In genomic region chr6:16846399-16846778, GRCh38 we compare ENCODE assay signal across 20 cellular contexts.
DNase-seq lines count a peak whose midpoint lies in the region; ATAC-seq, FAIRE-seq and TF ChIP-seq lines count a peak whose summit lies in the region.
"Had no signal": no experiment of that assay in that cellular context is flagged by ENCODE, and none has a peak within 500 bp of the region (broad histone marks: within the 10 kb centered on the region; RNA-seq: fewer than 3 reads in every experiment).

No MANE protein-coding gene starts in this region.

- no peak for FAIRE-seq in K562 (lab: Jason Lieb, UNC)
- FAIRE-seq: A549, D721Med, G401.6, GM12891, GM19239 had no signal

- no peaks in the 10 kb centered on the region for H4K20me1 ChIP-seq in SK-N-SH (ENCODE audit: insufficient read depth)
- H4K20me1 ChIP-seq in K562 (replicated peaks; ENCODE audit: control insufficient read depth, insufficient read depth, low read length) = no peaks in the 10 kb centered on the region
- H4K20me1 ChIP-seq: BLaER1 treated with 17β-estradiol and CSF1 and Interleukin-3, amounts not matched to agents 10 nM and 100 nM had no signal

- TF ChIP-seq CTCF in SK-N-SH (IDR thresholded peaks at IDR 0.05) (no peak), HEK293 (tag by site-specific recombination; IDR thresholded peaks at IDR 0.05) (no peak), K562 (IDR thresholded peaks at IDR 0.05 in 2 of 3, conservative IDR thresholded peaks at IDR 0.05 in 1 of 3; ENCODE audit: insufficient read depth in 2 of 3, low read depth in 1 of 3, low read length in 3 of 3) (no peak)

- no peak for TF ChIP-seq POLR2A in K562 (conservative IDR thresholded peaks at IDR 0.05)

- H3K4me2 ChIP-seq in SK-N-SH = no peak overlapping the region
- H3K4me2 ChIP-seq in K562 (ENCODE audit: insufficient read depth, low read length) = no peak overlapping the region
- H3K4me2 ChIP-seq: A549; BLaER1 treated with 17β-estradiol and CSF1 and Interleukin-3, amounts not matched to agents 10 nM and 100 nM had no signal

- no peak overlapping the region for H3K9ac ChIP-seq in SK-N-SH
- H3K9ac ChIP-seq in K562 (ENCODE audit: insufficient read depth in 1 of 2, low read depth in 2 of 2, low read length in 2 of 2) = no peak overlapping the region
- H3K9ac ChIP-seq: BLaER1 treated with 17β-estradiol and CSF1 and Interleukin-3, amounts not matched to agents 10 nM and 100 nM had no signal

- in situ Hi-C loops in K562 (cut with MboI) = no loop called here

- H3K9me3 ChIP-seq in SK-N-SH = no peaks in the 10 kb centered on the region
- no peaks in the 10 kb centered on the region for H3K9me3 ChIP-seq in HEK293 (ENCODE audit: control insufficient read depth, insufficient read depth, low read depth, low read length)
- no peaks in the 10 kb centered on the region for H3K9me3 ChIP-seq in K562 (replicated peaks; ENCODE audit: control insufficient read depth, insufficient read depth, low read depth, low read length)
- H3K9me3 ChIP-seq: A549; BLaER1 treated with 17β-estradiol and CSF1 and Interleukin-3, amounts not matched to agents 10 nM and 100 nM; Caco-2 had no signal

- CTCF ChIA-PET in SK-N-SH (lab: Yijun Ruan, JAX) (interaction anchor here (1.3 kb wide), 1 partner anchor 83 kb away, joined by 3 read pairs; no protein-coding TSS in a partner anchor), HEK293 (lab: Yijun Ruan, JAX) (interaction anchor here (0.7 to 2.5 kb wide), 4 partner anchors 29 to 118 kb away, joined by 3 to 10 read pairs (median 4); no protein-coding TSS in a partner anchor), K562 (lab: Yijun Ruan, JAX; ENCODE audit: low intra/inter-chr PET ratio) (no interaction called here)

- ATAC-seq in SK-N-SH treated with all-trans-retinoic acid at 6 μM for 48 hours = no peak
- no peak for ATAC-seq in K562
- no peak for ATAC-seq in GM21717 (IDR thresholded peaks at IDR 0.05; ENCODE audit: unreplicated experiment)
- ATAC-seq: A549; CD8-positive, alpha-beta T cell had no signal

- H3K9me1 ChIP-seq in K562 (ENCODE audit: control insufficient read depth, insufficient read depth, low read length) = no peaks in the 10 kb centered on the region

- H3K4me1 ChIP-seq in SK-N-SH (ENCODE audit: control insufficient read depth in 1 of 2, insufficient read depth in 2 of 2, low read depth in 1 of 2, low read length in 1 of 2) (peaks cover 10 to 26% of the 10 kb centered on the region in 2 experiments), HEK293 (ENCODE audit: control insufficient read depth, insufficient read depth, low read length) (peaks cover 32% of the 10 kb centered on the region), K562 (replicated peaks in 1 of 2; ENCODE audit: control insufficient read depth in 2 of 2, insufficient read depth in 2 of 2, low read length in 2 of 2) (no peaks in the 10 kb centered on the region)
- H3K4me1 ChIP-seq: A549, Caco-2 had no signal

- H3K36me3 ChIP-seq in SK-N-SH (replicated peaks in 1 of 2; ENCODE audit: control insufficient read depth in 1 of 2, insufficient read depth in 2 of 2, low read length in 1 of 2) (no peaks in the 10 kb centered on the region), HEK293 (ENCODE audit: control insufficient read depth in 2 of 2, insufficient read depth in 1 of 2, low read length in 2 of 2) (no peaks in the 10 kb centered on the region), K562 (ENCODE audit: control insufficient read depth, insufficient read depth, low read length) (no peaks in the 10 kb centered on the region)
- H3K36me3 ChIP-seq: BLaER1 treated with 17β-estradiol and CSF1 and Interleukin-3, amounts not matched to agents 10 nM and 100 nM had no signal

- H2AFZ ChIP-seq in SK-N-SH (ENCODE audit: low read depth) (no peak overlapping the region), K562 (ENCODE audit: low read depth, low read length) (no peak overlapping the region)

- H3K27me3 ChIP-seq in SK-N-SH (ENCODE audit: insufficient read depth) (no peaks in the 10 kb centered on the region), K562 (ENCODE audit: control insufficient read depth in 2 of 2, insufficient read depth in 2 of 2, low read length in 2 of 2) (peaks cover 10% of the 10 kb centered on the region in 2 experiments; a peak in 3 of 5 replicates)
- H3K27me3 ChIP-seq: BLaER1 treated with 17β-estradiol and CSF1 and Interleukin-3, amounts not matched to agents 10 nM and 100 nM had no signal

- DNase-seq in SK-N-SH (no peak), K562 (ENCODE audit: extremely low read depth in 1 of 4, low spot score in 3 of 4) (no peak)
- DNase-seq: AML-193; Caco-2; Calu3; CD4-positive, alpha-beta T cell; CD8-positive, alpha-beta T cell; DMS79 treated with DMSO at 0.1 percent for 48 hours; GF-D8 had no signal

- POLR2A ChIA-PET in SK-N-SH (lab: Yijun Ruan, JAX) = no interaction called here
- POLR2A ChIA-PET in HEK293 (lab: Yijun Ruan, JAX) = no interaction called here
- POLR2A ChIA-PET in K562 (lab: Yijun Ruan, JAX) = interaction anchor here (0.9 kb wide), 1 partner anchor 10 kb away, joined by 4 read pairs; no protein-coding TSS in a partner anchor

- TF ChIP-seq RAD21 in SK-N-SH (IDR thresholded peaks at IDR 0.05; ENCODE audit: low read length) (no peak), K562 (CRISPR knock-in tag; conservative IDR thresholded peaks at IDR 0.05 in 1 of 2, IDR thresholded peaks at IDR 0.05 in 1 of 2) (no peak)

- BruUV-seq in K562 (replicated peaks; lab: Mats Ljungman, UMichigan) = no TSS peak

- no peaks in the 10 kb centered on the region for H3K79me2 ChIP-seq in SK-N-SH (ENCODE audit: insufficient read depth)
- no peaks in the 10 kb centered on the region for H3K79me2 ChIP-seq in K562 (ENCODE audit: control insufficient read depth, insufficient read depth, low read length)

- no peaks in the 10 kb centered on the region for H3K9me2 ChIP-seq in SK-N-SH

- H3F3A ChIP-seq in SK-N-SH (replicated peaks; ENCODE audit: insufficient read depth) = peaks cover 18% of the 10 kb centered on the region

- intact Hi-C loops in K562 (cut with micrococcal nuclease) = no loop called here

- H3K4me3 ChIP-seq in SK-N-SH (ENCODE audit: low read depth in 2 of 2, low read length in 1 of 2) (no peak overlapping the region), HEK293 (ENCODE audit: low read depth, low read length) (no peak overlapping the region), K562 (no peak overlapping the region)
- H3K4me3 ChIP-seq: A549; BLaER1 treated with 17β-estradiol and CSF1 and Interleukin-3, amounts not matched to agents 10 nM and 100 nM had no signal

- 40% methylated on average over 2 of the region's 2 CpGs for WGBS in SK-N-SH (ENCODE audit: low lambda C conversion rate)
- WGBS in K562 (ENCODE audit: insufficient coverage, low coverage, missing lambda C conversion rate) = 0% methylated on average over 2 of the region's 2 CpGs

- TF ChIP-seq EP300 in SK-N-SH (IDR thresholded peaks at IDR 0.05; ENCODE audit: borderline replicate concordance in 1 of 2, low read depth in 1 of 2, low read length in 1 of 2) (no peak), K562 (IDR thresholded peaks at IDR 0.05; ENCODE audit: low read length) (no peak)

- H3K27ac ChIP-seq in SK-N-SH (ENCODE audit: low read depth in 2 of 2, low read length in 1 of 2) = no peak overlapping the region
- no peak overlapping the region for H3K27ac ChIP-seq in HEK293 (ENCODE audit: extremely low read depth, low read depth, low read length)
- no peak overlapping the region for H3K27ac ChIP-seq in K562 (ENCODE audit: extremely low read depth, low read depth, low read length)
- H3K27ac ChIP-seq: 22Rv1; A549; BLaER1 treated with 17β-estradiol and CSF1 and Interleukin-3, amounts not matched to agents 10 nM and 100 nM; C4-2B had no signal

TF ChIP-seq in SK-N-SH, 30 proteins besides CTCF, POLR2A, EP300 and RAD21:
- TF ChIP-seq GATA2 (CRISPR knock-in tag; IDR thresholded peaks at IDR 0.05) = peak; percentile 55
- TF ChIP-seq JUND (IDR thresholded peaks at IDR 0.05) = no peak

TF ChIP-seq in SK-N-SH treated with all-trans-retinoic acid at 6 μM for 48 hours, 23 proteins besides CTCF, POLR2A, EP300 and RAD21 (continues in another document):
- TF ChIP-seq ESRRG (CRISPR knock-in tag; IDR thresholded peaks at IDR 0.05) (no peak), TOX (CRISPR knock-in tag; IDR thresholded peaks at IDR 0.05; ENCODE audit: borderline replicate concordance) (no peak)

TF ChIP-seq in HEK293, 187 proteins besides CTCF, POLR2A, EP300 and RAD21 (continues in another document):
- TF ChIP-seq, protein P1, sequence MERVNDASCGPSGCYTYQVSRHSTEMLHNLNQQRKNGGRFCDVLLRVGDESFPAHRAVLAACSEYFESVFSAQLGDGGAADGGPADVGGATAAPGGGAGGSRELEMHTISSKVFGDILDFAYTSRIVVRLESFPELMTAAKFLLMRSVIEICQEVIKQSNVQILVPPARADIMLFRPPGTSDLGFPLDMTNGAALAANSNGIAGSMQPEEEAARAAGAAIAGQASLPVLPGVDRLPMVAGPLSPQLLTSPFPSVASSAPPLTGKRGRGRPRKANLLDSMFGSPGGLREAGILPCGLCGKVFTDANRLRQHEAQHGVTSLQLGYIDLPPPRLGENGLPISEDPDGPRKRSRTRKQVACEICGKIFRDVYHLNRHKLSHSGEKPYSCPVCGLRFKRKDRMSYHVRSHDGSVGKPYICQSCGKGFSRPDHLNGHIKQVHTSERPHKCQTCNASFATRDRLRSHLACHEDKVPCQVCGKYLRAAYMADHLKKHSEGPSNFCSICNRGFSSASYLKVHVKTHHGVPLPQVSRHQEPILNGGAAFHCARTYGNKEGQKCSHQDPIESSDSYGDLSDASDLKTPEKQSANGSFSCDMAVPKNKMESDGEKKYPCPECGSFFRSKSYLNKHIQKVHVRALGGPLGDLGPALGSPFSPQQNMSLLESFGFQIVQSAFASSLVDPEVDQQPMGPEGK (tag by site-specific recombination; IDR thresholded peaks at IDR 0.05) = no peak
- no peak for TF ChIP-seq ZNF654 (tag by site-specific recombination; IDR thresholded peaks at IDR 0.05; ENCODE audit: low read depth)

TF ChIP-seq in K562, 482 proteins besides CTCF, POLR2A, EP300 and RAD21 (continues in another document):
- TF ChIP-seq ZNF431 (CRISPR knock-in tag; IDR thresholded peaks at IDR 0.05) (no peak), SETDB1 (IDR thresholded peaks at IDR 0.05; ENCODE audit: low read length) (no peak), KDM4B (IDR thresholded peaks at IDR 0.05; ENCODE audit: borderline replicate concordance in 2 of 2, low read depth in 1 of 2) (no peak), TCF3 (CRISPR knock-in tag; IDR thresholded peaks at IDR 0.05) (no peak), ATF3 (IDR thresholded peaks at IDR 0.05) (0 out of 2 replicates have a peak, but pooled peaks have one; percentile 17), ATF3 (CRISPR knock-in tag; conservative IDR thresholded peaks at IDR 0.05) (no peak), SMAD4 (CRISPR knock-in tag; conservative IDR thresholded peaks at IDR 0.05) (no peak), ESRRA (IDR thresholded peaks at IDR 0.05; ENCODE audit: borderline replicate concordance, low read depth) (no peak)
